Comparison of ENCODE assay signal across 13 cellular contexts in genomic region chr5:109146611-109147010, GRCh38.
DNase-seq lines count a peak whose midpoint lies in the region; FAIRE-seq and TF ChIP-seq lines count a peak whose summit lies in the region.
"Had no signal": no experiment of that assay in that cellular context is flagged by ENCODE, and none has a peak within 500 bp of the region (broad histone marks: within the 10 kb centered on the region; RNA-seq: fewer than 3 reads in every experiment).

No MANE protein-coding gene starts in this region.

- no peak for TF ChIP-seq POLR2A in GM12891 (IDR thresholded peaks at IDR 0.05; ENCODE audit: low read depth, low read length)

- DNase-seq in NCI-H1694 treated with DMSO at 0.1 percent for 48 hours (lab: John Stamatoyannopoulos, UW) (peak; percentile 79), NCI-H524 treated with DMSO at 0.1 percent for 48 hours (lab: John Stamatoyannopoulos, UW) (peak; percentile 10), fibroblast of the aortic adventitia (ENCODE audit: low read depth) (peak; percentile 16), NOMO-1 treated with dmso at 0.1 percent for 144 hours (lab: John Stamatoyannopoulos, UW; ENCODE audit: unreplicated experiment) (no peak), medulla oblongata (ENCODE audit: extremely low spot score) (no peak), GM12891 (ENCODE audit: insufficient read length, low spot score) (no peak)
- DNase-seq: BE2C; Caco-2; CD8-positive, alpha-beta memory T cell; GOT3; H9 had no signal

- TF ChIP-seq CTCF in fibroblast of the aortic adventitia (IDR thresholded peaks at IDR 0.05; ENCODE audit: insufficient read depth, low read length) = no peak

- FAIRE-seq in GM12891 (lab: Jason Lieb, UNC) = no peak
- FAIRE-seq: A549, GM12878 had no signal

- no peak overlapping the region for H3K4me3 ChIP-seq in fibroblast of the aortic adventitia (ENCODE audit: low read depth, low read length)
- H3K4me3 ChIP-seq: A549, GM12878 had no signal

TF ChIP-seq in GM12891, 5 proteins besides CTCF, POLR2A, EP300 and RAD21:
- TF ChIP-seq TAF1 (IDR thresholded peaks at IDR 0.05; ENCODE audit: low read depth, low read length) (no peak), PAX5 (IDR thresholded peaks at IDR 0.05; ENCODE audit: insufficient read depth, low read length, severe bottlenecking) (no peak), POLR2AphosphoS5 (IDR thresholded peaks at IDR 0.05; ENCODE audit: low read depth, low read length) (no peak), POU2F2 (IDR thresholded peaks at IDR 0.05; ENCODE audit: low read depth, low read length) (no peak), SPI1 (IDR thresholded peaks at IDR 0.05; ENCODE audit: low read depth, low read length) (no peak)

Comparison
In these comparisons a context has a peak if more than half of its experiments do, and no peak if none do; other contexts are left out.
1. DNase-seq: peak in NCI-H1694 treated with DMSO at 0.1 percent for 48 hours (single experiment), NCI-H524 treated with DMSO at 0.1 percent for 48 hours (single experiment) and fibroblast of the aortic adventitia (single experiment); none in NOMO-1 treated with dmso at 0.1 percent for 144 hours (single experiment), medulla oblongata (single experiment) and GM12891 (single experiment).